In the genomic region with DNA sequence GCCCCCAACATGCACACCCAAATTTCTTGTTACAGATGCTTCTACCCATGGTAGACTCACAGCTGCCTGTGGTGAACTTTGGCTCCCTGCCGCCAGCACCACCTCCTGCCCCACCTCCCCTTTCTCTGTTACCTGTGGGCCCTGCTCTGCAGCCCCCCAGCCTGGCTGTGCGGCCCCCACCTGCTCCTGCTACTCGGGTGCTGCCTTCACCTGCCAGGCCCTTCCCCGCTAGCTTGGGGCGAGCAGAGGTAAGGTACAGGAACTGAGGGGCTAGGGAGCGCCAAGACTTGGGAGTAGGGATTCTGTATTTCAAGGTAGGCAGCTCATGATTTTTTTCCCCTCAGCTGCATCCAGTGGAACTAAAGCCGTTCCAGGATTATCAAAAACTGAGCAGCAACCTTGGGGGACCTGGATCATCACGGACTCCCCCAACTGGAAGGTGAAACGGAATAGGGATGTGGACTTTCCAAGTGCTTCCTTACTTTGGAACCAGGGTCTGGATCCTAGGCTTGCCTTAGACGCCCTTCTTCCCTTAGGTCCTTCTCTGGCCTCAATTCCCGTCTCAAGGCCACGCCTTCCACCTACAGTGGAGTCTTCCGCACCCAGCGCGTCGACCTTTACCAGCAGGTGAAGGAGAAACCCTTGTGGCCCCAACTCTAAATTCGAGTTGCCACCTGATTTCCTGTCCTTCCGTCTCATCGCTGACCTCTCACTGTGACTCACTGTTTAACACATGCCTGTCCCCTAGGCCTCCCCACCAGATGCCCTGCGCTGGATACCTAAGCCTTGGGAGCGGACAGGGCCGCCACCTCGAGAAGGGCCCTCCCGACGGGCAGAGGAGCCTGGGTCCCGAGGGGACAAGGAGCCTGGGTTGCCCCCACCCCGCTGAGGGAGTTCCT, we compare ENCODE assay signal across 2 cellular contexts.
A peak's percentile ranks its signal among the peaks of the same experiment; 100 is the strongest.
TF ChIP-seq lines count a peak whose summit lies in the region.

No MANE protein-coding gene starts in this region.

TF ChIP-seq in IMR-90, 13 proteins besides CTCF, POLR2A, EP300 and RAD21:
- TF ChIP-seq, protein P1, sequence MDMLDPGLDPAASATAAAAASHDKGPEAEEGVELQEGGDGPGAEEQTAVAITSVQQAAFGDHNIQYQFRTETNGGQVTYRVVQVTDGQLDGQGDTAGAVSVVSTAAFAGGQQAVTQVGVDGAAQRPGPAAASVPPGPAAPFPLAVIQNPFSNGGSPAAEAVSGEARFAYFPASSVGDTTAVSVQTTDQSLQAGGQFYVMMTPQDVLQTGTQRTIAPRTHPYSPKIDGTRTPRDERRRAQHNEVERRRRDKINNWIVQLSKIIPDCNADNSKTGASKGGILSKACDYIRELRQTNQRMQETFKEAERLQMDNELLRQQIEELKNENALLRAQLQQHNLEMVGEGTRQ (IDR thresholded peaks at IDR 0.05; ENCODE audit: low read depth, low read length): no peak
- no peak for TF ChIP-seq MAZ (IDR thresholded peaks at IDR 0.05; ENCODE audit: borderline replicate concordance, low read depth, low read length)
- TF ChIP-seq FOS (IDR thresholded peaks at IDR 0.05; ENCODE audit: low read depth, low read length): no peak
- TF ChIP-seq SMC3 (IDR thresholded peaks at IDR 0.05; ENCODE audit: low read depth, low read length): no peak
- TF ChIP-seq MXI1 (IDR thresholded peaks at IDR 0.05; ENCODE audit: borderline replicate concordance, low read depth, low read length): no peak
- TF ChIP-seq RFX5 (IDR thresholded peaks at IDR 0.05; ENCODE audit: low read depth, low read length): no peak
- no peak for TF ChIP-seq ELK1 (IDR thresholded peaks at IDR 0.05; ENCODE audit: borderline replicate concordance, low read depth, low read length)
- TF ChIP-seq CHD1 (IDR thresholded peaks at IDR 0.05; ENCODE audit: low read depth, low read length): no peak
- TF ChIP-seq RCOR1 (IDR thresholded peaks at IDR 0.05; ENCODE audit: insufficient replicate concordance, low read length): no peak
- TF ChIP-seq CEBPB (IDR thresholded peaks at IDR 0.05; ENCODE audit: low read depth, low read length): no peak
- no peak for TF ChIP-seq MAFK (IDR thresholded peaks at IDR 0.05; ENCODE audit: low read depth, low read length)
- TF ChIP-seq NFE2L2 (IDR thresholded peaks at IDR 0.05; ENCODE audit: low read depth, low read length): no peak
- no peak for TF ChIP-seq BHLHE40 (IDR thresholded peaks at IDR 0.05; ENCODE audit: low read depth, low read length)
TF ChIP-seq in IMR-90: peak in this region for 0.

TF ChIP-seq in K562, 482 proteins besides CTCF, POLR2A, EP300 and RAD21:
- TF ChIP-seq ADNP (tag; IDR thresholded peaks at IDR 0.05): no peak
- TF ChIP-seq MLLT1 (IDR thresholded peaks at IDR 0.05): 0 out of 4 replicates have a peak, but pooled peaks of 1 of the 2 experiments have one; percentile 14
- TF ChIP-seq ZNF347 (CRISPR knock-in tag; IDR thresholded peaks at IDR 0.05; ENCODE audit: low read depth): no peak
- no peak for TF ChIP-seq ZBED1 (IDR thresholded peaks at IDR 0.05)
- TF ChIP-seq ZEB2 (IDR thresholded peaks at IDR 0.05): no peak
- no peak for TF ChIP-seq STAT5B (CRISPR knock-in tag; IDR thresholded peaks at IDR 0.05)
- 0 out of 2 replicates have a peak, but pooled peaks have one; percentile 18 for TF ChIP-seq POLR2AphosphoS5 (IDR thresholded peaks at IDR 0.05; ENCODE audit: control insufficient read depth, insufficient read depth, low read depth, low read length)
- TF ChIP-seq KLF16 (IDR thresholded peaks at IDR 0.05): no peak
- TF ChIP-seq POLR2G (IDR thresholded peaks at IDR 0.05; ENCODE audit: low read depth, low read length): peak; percentile 56
- TF ChIP-seq NR4A1 (CRISPR knock-in tag; IDR thresholded peaks at IDR 0.05): no peak
- TF ChIP-seq NR4A1 (tag; IDR thresholded peaks at IDR 0.05): no peak
- TF ChIP-seq RBFOX2 (IDR thresholded peaks at IDR 0.05; ENCODE audit: low read depth, low read length): peak; percentile 63
- peak; percentile 68 for TF ChIP-seq RBM22 (IDR thresholded peaks at IDR 0.05; ENCODE audit: low read depth, low read length, poor library complexity, severe bottlenecking)
- TF ChIP-seq SPI1 (IDR thresholded peaks at IDR 0.05; ENCODE audit: borderline replicate concordance, low read depth, low read length): no peak
- TF ChIP-seq MYNN (IDR thresholded peaks at IDR 0.05): peak; percentile 34; the same call in 1 of the 2 replicates
- no peak for TF ChIP-seq MYNN (CRISPR knock-in tag; IDR thresholded peaks at IDR 0.05)
